Comparison of ENCODE assay signal across 8 cellular contexts in genomic region chr15:75640483-75641175, GRCh38. TPM values are rescaled to one million over a fixed set of nuclear protein-coding genes. Genes with fewer than 3 reads are reported as not detected.
DNase-seq lines count a peak whose midpoint lies in the region; ATAC-seq and TF ChIP-seq lines count a peak whose summit lies in the region.

No MANE protein-coding gene starts in this region.

- no peaks in the 10 kb centered on the region for H3K9me3 Mint-ChIP-seq in Calu3 (ENCODE audit: low read depth, unreplicated experiment)

- peak; percentile 23 for ATAC-seq in GM21381 (IDR thresholded peaks at IDR 0.05; ENCODE audit: unreplicated experiment)

- TF ChIP-seq CTCF in Calu3 (IDR thresholded peaks at IDR 0.05; ENCODE audit: unreplicated experiment) (no peak), OCI-LY7 (conservative IDR thresholded peaks at IDR 0.05; ENCODE audit: low read length) (peak; percentile 85), parathyroid adenoma (IDR thresholded peaks at IDR 0.05) (no peak)

- BruUV-seq in Calu3 (replicated peaks; lab: Mats Ljungman, UMichigan): TSS peak; percentile 88
- BruUV-seq in OCI-LY7 (replicated peaks; lab: Mats Ljungman, UMichigan): TSS peak; percentile 95

- POLR2A ChIA-PET in OCI-LY7 (lab: Charles Lee): interaction anchor here (0.5 to 3.5 kb wide), 10 partner anchors 10 to 564 kb away, joined by 3 to 23 read pairs (median 4); partner anchors contain the start of genes MAN2C1, SIN3A and SNUPN

- peak overlapping the region; percentile 84 for H3K27ac Mint-ChIP-seq in Calu3 (ENCODE audit: unreplicated experiment)

- peaks cover 49% of the 10 kb centered on the region for H3K36me3 Mint-ChIP-seq in Calu3 (ENCODE audit: insufficient read depth, unreplicated experiment)

- no peaks in the 10 kb centered on the region for H3K27me3 ChIP-seq in parathyroid adenoma (ENCODE audit: control insufficient read depth, insufficient read depth, low read length)

- H3K27ac ChIP-seq in OCI-LY7 (ENCODE audit: low read depth, low read length, poor library complexity, severe bottlenecking): peak overlapping the region; percentile 85
- peak overlapping the region; percentile 91 for H3K27ac ChIP-seq in parathyroid adenoma

- intact Hi-C loops in Calu3 (cut with micrococcal nuclease; ENCODE audit: unreplicated experiment) (loop anchor here (5.0 to 10.0 kb wide), 3 partner anchors 136 to 276 kb away; partner anchors contain the start of genes MAN2C1 and SIN3A), OCI-LY7 (cut with micrococcal nuclease; ENCODE audit: unreplicated experiment) (loop anchor here (1.0 to 5.0 kb wide), 5 partner anchors 15 to 293 kb away; partner anchors contain the start of genes MAN2C1, NEIL1, PTPN9 and SNUPN)

- H3K79me2 ChIP-seq in OCI-LY7 (ENCODE audit: insufficient read depth, low read depth, low read length): peaks cover 42% of the 10 kb centered on the region
- H3K79me2 ChIP-seq in parathyroid adenoma: no peaks in the 10 kb centered on the region

- no peaks in the 10 kb centered on the region for H3K9me3 ChIP-seq in OCI-LY7 (ENCODE audit: low read length)
- no peaks in the 10 kb centered on the region for H3K9me3 ChIP-seq in parathyroid adenoma (ENCODE audit: control insufficient read depth, low read length)

- peak overlapping the region; percentile 89 for H3K4me3 ChIP-seq in OCI-LY7 (ENCODE audit: low read depth, low read length, poor library complexity, severe bottlenecking)
- peak overlapping the region; percentile 85 for H3K4me3 ChIP-seq in parathyroid adenoma (ENCODE audit: low read depth, low read length)

- CTCF ChIA-PET in Calu3 (lab: Charles Lee): interaction anchor here (0.6 to 1.8 kb wide), 8 partner anchors 11 to 273 kb away, joined by 3 to 13 read pairs (median 4); partner anchors contain the start of gene MAN2C1
- CTCF ChIA-PET in OCI-LY7 (lab: Charles Lee; ENCODE audit: unreplicated experiment): interaction anchor here (1.1 to 1.8 kb wide), 2 partner anchors 63 to 273 kb away, joined by 3 to 6 read pairs; partner anchors contain the start of gene MAN2C1

- no peaks in the 10 kb centered on the region for H3K27me3 Mint-ChIP-seq in Calu3 (ENCODE audit: unreplicated experiment)

- H3K9me2 ChIP-seq in OCI-LY7 (ENCODE audit: insufficient read depth, low read length): no peaks in the 10 kb centered on the region

- peaks cover 28% of the 10 kb centered on the region for H3K36me3 ChIP-seq in OCI-LY7 (ENCODE audit: insufficient read depth, low read length)
- no peaks in the 10 kb centered on the region for H3K36me3 ChIP-seq in parathyroid adenoma (ENCODE audit: control insufficient read depth, insufficient read depth, low read length)

- peaks cover 31% of the 10 kb centered on the region for H3K4me1 Mint-ChIP-seq in Calu3 (ENCODE audit: low read depth, unreplicated experiment)

- peak overlapping the region; percentile 87 for H3K4me3 Mint-ChIP-seq in Calu3 (ENCODE audit: low read depth, unreplicated experiment)

- H3K4me1 ChIP-seq in OCI-LY7 (ENCODE audit: insufficient read depth, low read length, poor library complexity, severe bottlenecking) (peaks cover 38% of the 10 kb centered on the region), parathyroid adenoma (peaks cover 3% of the 10 kb centered on the region)

- H2AFZ ChIP-seq in OCI-LY7 (ENCODE audit: low read length) (peak overlapping the region; percentile 60; the same call in 1 of the 2 replicates), parathyroid adenoma (peak overlapping the region; percentile 94)

- DNase-seq in Calu3: peak; percentile 60
- peak in 60 of 76 experiments; percentile 2 to 94 (median 46) for DNase-seq in HUDEP-2 (lab: John Stamatoyannopoulos, UW; ENCODE audit: unreplicated experiment in 76 of 76)
- DNase-seq in OCI-LY7 (ENCODE audit: low spot score): peak; percentile 83
- DNase-seq in activated effector memory CD4-positive, alpha-beta T cell treated with anti-CD3 and anti-CD28 coated beads, Interleukin-2, amount 50 U/mL, for 16 hours: peak; percentile 80
- peak; percentile 51 for DNase-seq in germinal center (ENCODE audit: low spot score)
- no peak for DNase-seq in putamen (ENCODE audit: low spot score)

- H3K4me2 ChIP-seq in OCI-LY7 (ENCODE audit: low read length) (peak overlapping the region; percentile 85), parathyroid adenoma (ENCODE audit: low read length) (peak overlapping the region; percentile 89)

- H4K20me1 ChIP-seq in OCI-LY7 (ENCODE audit: insufficient read depth, low read length): peaks cover 26% of the 10 kb centered on the region

- H3K9ac ChIP-seq in parathyroid adenoma: peak overlapping the region; percentile 33

RNA-seq across cellular contexts. Expression of gene IMP3, which starts 0.6 kb away (rescaled TPM):
- total RNA-seq in Calu3 (2022) (77.8 and 91.5 TPM in 2 replicates), OCI-LY7 (2022) (91.2 and 101 TPM in 2 replicates)
- total RNA-seq in OCI-LY7 (2014; rRNA removed; shearing (Covaris generic)): 135 and 174 TPM in 2 replicates

RNA-seq across cellular contexts. Expression of gene SNX33, which starts 7.1 kb away (rescaled TPM):
- total RNA-seq in Calu3 (2022) (23.2 and 24.1 TPM in 2 replicates), OCI-LY7 (2022) (0.31 and 0.38 TPM in 2 replicates)
- total RNA-seq in OCI-LY7 (2014; rRNA removed; shearing (Covaris generic)): 0.05 and 0.09 TPM in 2 replicates

RNA-seq across cellular contexts. Expression of gene SNUPN, which starts 15.1 kb away (rescaled TPM):
- 24.5 and 28.0 TPM in 2 replicates for total RNA-seq in Calu3 (2022)
- 32.4 and 44.4 TPM in 2 replicates for total RNA-seq in OCI-LY7 (2014; rRNA removed; shearing (Covaris generic))
- total RNA-seq in OCI-LY7 (2022): 69.4 and 71.1 TPM in 2 replicates

Comparison
In these comparisons a context has a peak if more than half of its experiments do, and no peak if none do; other contexts are left out.
1. RNA of gene SNX33, which starts 7.1 kb away (total RNA-seq): 23.2 to 24.1 TPM in Calu3; 0.05 to 0.38 TPM in OCI-LY7; every median in the first group is over 10 times any median in the second.